Comparison of ENCODE assay signal across 8 cellular contexts in the genomic region with DNA sequence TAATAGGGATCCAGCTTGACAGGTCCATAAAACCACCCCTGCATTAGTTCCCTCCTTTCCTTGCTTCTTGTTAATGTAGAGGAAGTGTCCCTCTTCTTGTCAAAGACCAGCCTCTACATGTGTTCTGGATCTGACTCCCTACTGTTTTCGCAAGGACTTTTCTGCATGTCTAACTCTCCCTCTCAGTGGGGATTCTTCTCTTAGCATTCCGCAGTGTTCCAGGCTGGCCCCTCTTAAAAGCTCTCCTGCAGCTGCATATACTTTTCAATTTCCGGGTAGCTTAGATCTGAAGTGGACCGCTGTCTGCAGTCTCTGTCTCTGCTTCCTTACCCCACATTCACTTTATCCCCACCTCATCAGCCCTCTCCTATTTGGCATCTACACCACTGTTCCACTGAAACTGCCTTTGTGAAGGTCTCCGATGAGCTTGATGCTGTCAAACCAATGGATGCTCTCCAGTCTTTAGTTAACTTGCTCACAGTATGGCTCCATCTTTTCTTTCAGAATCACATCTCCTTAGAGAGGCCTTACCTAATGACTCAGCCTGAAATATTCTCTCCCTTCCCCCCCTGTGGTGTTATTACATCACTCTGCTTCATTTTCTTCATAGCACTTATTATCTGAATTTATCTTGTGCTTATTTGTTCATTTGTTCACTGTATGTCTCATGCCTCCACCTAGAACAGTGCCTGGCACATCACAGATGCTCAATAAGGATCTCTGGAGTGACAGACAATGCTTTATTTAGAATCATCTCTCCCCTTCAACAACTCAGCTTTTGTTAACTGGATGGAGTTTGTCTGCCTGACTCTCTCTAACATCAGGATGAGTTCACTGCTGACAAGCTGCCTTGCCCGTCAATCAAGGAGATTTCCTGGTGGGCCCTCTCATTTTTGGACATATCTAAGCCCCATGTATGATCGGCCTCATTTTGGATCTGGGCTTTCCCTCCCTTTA.
DNase-seq lines count a peak whose midpoint lies in the region; ATAC-seq, FAIRE-seq and TF ChIP-seq lines count a peak whose summit lies in the region.

No MANE protein-coding gene starts in this region.

- no peaks in the 10 kb centered on the region for H4K20me1 ChIP-seq in GM12878 (ENCODE audit: control insufficient read depth, insufficient read depth)

- 68% methylated on average over 7 of the region's 7 CpGs for WGBS in GM12878 (ENCODE audit: insufficient coverage, insufficient replicate concordance, low lambda C conversion rate, missing lambda C conversion rate)

- CTCF ChIA-PET in Calu3 (lab: Charles Lee) (interaction anchor here (0.6 to 1.3 kb wide), 4 partner anchors 10 to 495 kb away, joined by 3 to 9 read pairs (median 4); no protein-coding TSS in a partner anchor), GM12878 (lab: Yijun Ruan, JAX) (no interaction called here)
- CTCF ChIA-PET in activated CD4-positive, alpha-beta T cell treated with anti-CD3 and anti-CD28 coated beads, Interleukin-2, amount 10 ng/mL, durations not matched to agents 7 days and 5 days (lab: Charles Lee) = interaction anchor here (1.3 kb wide), 1 partner anchor 12 kb away, joined by 3 read pairs; no protein-coding TSS in a partner anchor

- H3K36me3 ChIP-seq in GM12878 (ENCODE audit: control insufficient read depth in 2 of 2, insufficient read depth in 2 of 2, low read length in 1 of 2) = no peaks in the 10 kb centered on the region
- no peaks in the 10 kb centered on the region for H3K36me3 ChIP-seq in mucosa of stomach (ENCODE audit: control insufficient read depth, insufficient read depth, low read length)

- H3K4me1 ChIP-seq in GM12878 (ENCODE audit: control insufficient read depth, insufficient read depth, low read length) (peaks cover 53% of the 10 kb centered on the region), mucosa of stomach (ENCODE audit: control insufficient read depth, insufficient read depth, low read length) (peaks cover 39% of the 10 kb centered on the region)

- H3K27ac Mint-ChIP-seq in Calu3 (ENCODE audit: unreplicated experiment) = peak overlapping the region; percentile 45
- no peak overlapping the region for H3K27ac Mint-ChIP-seq in activated CD4-positive, alpha-beta T cell treated with anti-CD3 and anti-CD28 coated beads, Interleukin-2, amount 10 ng/mL, durations not matched to agents 7 days and 5 days

- ATAC-seq in HG03066 (IDR thresholded peaks at IDR 0.05; ENCODE audit: low read depth, unreplicated experiment) (peak; percentile 25), GM12878 (peak; percentile 69), left lobe of liver (no peak)

- intact Hi-C loops in Calu3 (cut with micrococcal nuclease; ENCODE audit: unreplicated experiment) = loop anchor here (5.0 to 10.0 kb wide), 3 partner anchors 71 to 301 kb away; no protein-coding TSS in a partner anchor
- intact Hi-C loops in GM12878 (cut with micrococcal nuclease; ENCODE audit: unreplicated experiment) = loop anchor here (10.0 kb wide), 1 partner anchor 89 kb away; no protein-coding TSS in a partner anchor

- BruUV-seq in Calu3 (replicated peaks; lab: Mats Ljungman, UMichigan) (no TSS peak), GM12878 (replicated peaks; lab: Mats Ljungman, UMichigan) (no TSS peak)

- peak; percentile 27 for DNase-seq in Calu3
- DNase-seq in GM12878 (ENCODE audit: low read depth, low spot score) = no peak
- DNase-seq in NCI-H187 treated with DMSO at 0.1 percent for 48 hours (lab: John Stamatoyannopoulos, UW) = no peak
- DNase-seq in activated gamma-delta T cell (lab: John Stamatoyannopoulos, UW) = no peak
- DNase-seq in left lobe of liver (ENCODE audit: low spot score) = no peak
- DNase-seq in activated CD4-positive, alpha-beta T cell treated with anti-CD3 and anti-CD28 coated beads, Interleukin-2, amount 10 ng/mL, durations not matched to agents 7 days and 5 days = no peak

- peaks cover 6% of the 10 kb centered on the region for H3K9me3 Mint-ChIP-seq in Calu3 (ENCODE audit: low read depth, unreplicated experiment)
- peaks cover 17% of the 10 kb centered on the region for H3K9me3 Mint-ChIP-seq in activated CD4-positive, alpha-beta T cell treated with anti-CD3 and anti-CD28 coated beads, Interleukin-2, amount 10 ng/mL, durations not matched to agents 7 days and 5 days

- no peak for TF ChIP-seq CTCF in Calu3 (IDR thresholded peaks at IDR 0.05; ENCODE audit: unreplicated experiment)
- no peak for TF ChIP-seq CTCF in GM12878 (IDR thresholded peaks at IDR 0.05 in 2 of 3, conservative IDR thresholded peaks at IDR 0.05 in 1 of 3; ENCODE audit: control insufficient read depth in 2 of 3, extremely low read depth in 1 of 3, insufficient read depth in 1 of 3, low read depth in 3 of 3, low read length in 3 of 3)

- TF ChIP-seq EP300 in GM12878 (IDR thresholded peaks at IDR 0.05; ENCODE audit: borderline replicate concordance in 1 of 2, control insufficient read depth in 1 of 2, low read depth in 2 of 2, low read length in 2 of 2) = no peak

- in situ Hi-C loops in GM12878 (cut with MboI) = no loop called here

- H3K9ac ChIP-seq in GM12878 (ENCODE audit: control insufficient read depth, insufficient read depth, low read length) (no peak overlapping the region), mucosa of stomach (ENCODE audit: low read length) (no peak overlapping the region)

- peak overlapping the region; percentile 40 for H3K4me3 Mint-ChIP-seq in Calu3 (ENCODE audit: low read depth, unreplicated experiment)
- H3K4me3 Mint-ChIP-seq in activated CD4-positive, alpha-beta T cell treated with anti-CD3 and anti-CD28 coated beads, Interleukin-2, amount 10 ng/mL, durations not matched to agents 7 days and 5 days = no peak overlapping the region

- SMC1A ChIA-PET in GM12878 (lab: Charles Lee; ENCODE audit: uncharacterized antibody, unreplicated experiment) = interaction anchor here (1.1 to 12.9 kb wide), 5 partner anchors 9 to 78 kb away, joined by 3 to 109 read pairs (median 4); no protein-coding TSS in a partner anchor

- RAD21 ChIA-PET in GM12878 (lab: Charles Lee; ENCODE audit: unreplicated experiment) = interaction anchor here (1.0 to 1.2 kb wide), 2 partner anchors 95 to 125 kb away, joined by 3 read pairs; no protein-coding TSS in a partner anchor

- no peaks in the 10 kb centered on the region for H3K27me3 Mint-ChIP-seq in Calu3 (ENCODE audit: unreplicated experiment)
- H3K27me3 Mint-ChIP-seq in activated CD4-positive, alpha-beta T cell treated with anti-CD3 and anti-CD28 coated beads, Interleukin-2, amount 10 ng/mL, durations not matched to agents 7 days and 5 days = no peaks in the 10 kb centered on the region

- peak overlapping the region; percentile 0 for H3K27ac ChIP-seq in GM12878 (ENCODE audit: control insufficient read depth, insufficient read depth)

- TF ChIP-seq POLR2A in GM12878 (IDR thresholded peaks at IDR 0.05; ENCODE audit: low read depth, low read length) = no peak

- H3K9me3 ChIP-seq in GM12878 (replicated peaks; ENCODE audit: control insufficient read depth, insufficient read depth, low read length) = peaks cover 2% of the 10 kb centered on the region; the same call in 2 of the 3 replicates
- H3K9me3 ChIP-seq in mucosa of stomach (ENCODE audit: control insufficient read depth, low read length) = no peaks in the 10 kb centered on the region

- no peak for TF ChIP-seq RAD21 in GM12878 (IDR thresholded peaks at IDR 0.05; ENCODE audit: insufficient read depth, low read depth, low read length)

- FAIRE-seq in GM12878 (lab: Jason Lieb, UNC) = no peak

- H2AFZ ChIP-seq in GM12878 (ENCODE audit: control insufficient read depth, low read depth, low read length) = peak overlapping the region; percentile 47

- H3K27me3 ChIP-seq in GM12878 (replicated peaks in 1 of 2; ENCODE audit: control insufficient read depth in 2 of 2, insufficient read depth in 2 of 2, low read length in 1 of 2) = no peaks in the 10 kb centered on the region
- H3K27me3 ChIP-seq in mucosa of stomach (ENCODE audit: control insufficient read depth, insufficient read depth, low read length) = no peaks in the 10 kb centered on the region

- peaks cover 5% of the 10 kb centered on the region for H3K36me3 Mint-ChIP-seq in Calu3 (ENCODE audit: insufficient read depth, unreplicated experiment)
- H3K36me3 Mint-ChIP-seq in activated CD4-positive, alpha-beta T cell treated with anti-CD3 and anti-CD28 coated beads, Interleukin-2, amount 10 ng/mL, durations not matched to agents 7 days and 5 days (ENCODE audit: low read depth) = peaks cover 16% of the 10 kb centered on the region

- H3K79me2 ChIP-seq in GM12878 (ENCODE audit: control insufficient read depth, insufficient read depth, low read length) = no peaks in the 10 kb centered on the region

- H3K4me1 Mint-ChIP-seq in Calu3 (ENCODE audit: low read depth, unreplicated experiment) = peaks cover 38% of the 10 kb centered on the region
- peaks cover 38% of the 10 kb centered on the region for H3K4me1 Mint-ChIP-seq in activated CD4-positive, alpha-beta T cell treated with anti-CD3 and anti-CD28 coated beads, Interleukin-2, amount 10 ng/mL, durations not matched to agents 7 days and 5 days

- POLR2A ChIA-PET in GM12878 (lab: Charles Lee) = no interaction called here
- POLR2A ChIA-PET in activated CD4-positive, alpha-beta T cell treated with anti-CD3 and anti-CD28 coated beads, Interleukin-2, amount 10 ng/mL, durations not matched to agents 7 days and 5 days (lab: Charles Lee) = no interaction called here

- H3K4me2 ChIP-seq in GM12878 (ENCODE audit: control insufficient read depth, insufficient read depth) = peak overlapping the region; percentile 22; the same call in 1 of the 2 replicates

- H3K4me3 ChIP-seq in GM12878 (no peak overlapping the region), mucosa of stomach (ENCODE audit: low read length) (peak overlapping the region; percentile 14)

TF ChIP-seq in GM12878, 131 proteins besides CTCF, POLR2A, EP300 and RAD21 (continues in another document):
- TF ChIP-seq, protein P1, sequence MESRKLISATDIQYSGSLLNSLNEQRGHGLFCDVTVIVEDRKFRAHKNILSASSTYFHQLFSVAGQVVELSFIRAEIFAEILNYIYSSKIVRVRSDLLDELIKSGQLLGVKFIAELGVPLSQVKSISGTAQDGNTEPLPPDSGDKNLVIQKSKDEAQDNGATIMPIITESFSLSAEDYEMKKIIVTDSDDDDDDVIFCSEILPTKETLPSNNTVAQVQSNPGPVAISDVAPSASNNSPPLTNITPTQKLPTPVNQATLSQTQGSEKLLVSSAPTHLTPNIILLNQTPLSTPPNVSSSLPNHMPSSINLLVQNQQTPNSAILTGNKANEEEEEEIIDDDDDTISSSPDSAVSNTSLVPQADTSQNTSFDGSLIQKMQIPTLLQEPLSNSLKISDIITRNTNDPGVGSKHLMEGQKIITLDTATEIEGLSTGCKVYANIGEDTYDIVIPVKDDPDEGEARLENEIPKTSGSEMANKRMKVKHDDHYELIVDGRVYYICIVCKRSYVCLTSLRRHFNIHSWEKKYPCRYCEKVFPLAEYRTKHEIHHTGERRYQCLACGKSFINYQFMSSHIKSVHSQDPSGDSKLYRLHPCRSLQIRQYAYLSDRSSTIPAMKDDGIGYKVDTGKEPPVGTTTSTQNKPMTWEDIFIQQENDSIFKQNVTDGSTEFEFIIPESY (IDR thresholded peaks at IDR 0.05) = no peak
